Comparison of ENCODE assay signal across 12 cellular contexts in the genomic region with DNA sequence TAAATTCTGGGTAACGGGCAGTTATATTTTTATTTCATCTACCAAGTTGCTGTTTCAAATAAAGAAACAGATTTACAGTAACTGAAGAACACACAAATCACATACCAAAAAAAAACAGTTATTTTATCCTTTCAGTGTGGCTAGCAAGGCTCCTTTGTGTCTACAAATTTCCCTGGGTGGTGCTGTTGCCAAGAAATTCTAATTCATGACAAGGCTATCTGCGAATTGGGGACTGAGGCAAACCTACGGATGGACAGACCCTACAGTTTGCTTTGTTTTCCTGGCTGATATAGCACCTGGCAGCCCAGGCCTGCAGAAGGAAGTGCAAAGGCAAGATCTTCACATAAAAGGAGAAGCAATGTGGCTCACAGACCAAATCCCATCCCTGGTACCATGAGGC. TPM values are rescaled to one million over a fixed set of nuclear protein-coding genes. Genes with fewer than 3 reads are reported as not detected.
A peak's percentile ranks its signal among the peaks of the same experiment; 100 is the strongest.
DNase-seq lines count a peak whose midpoint lies in the region; ATAC-seq and TF ChIP-seq lines count a peak whose summit lies in the region.
"Had no signal": no experiment of that assay in that cellular context is flagged by ENCODE, and none has a peak within 500 bp of the region (broad histone marks: within the 10 kb centered on the region; RNA-seq: fewer than 3 reads in every experiment).

No MANE protein-coding gene starts in this region.

- H3K18ac ChIP-seq in IMR-90 (ENCODE audit: low read depth, low read length), result 0 out of 2 replicates have a peak overlapping the region, but pooled peaks have one; percentile 16

- H2BK120ac ChIP-seq in IMR-90 (ENCODE audit: low read depth, low read length), result 0 out of 2 replicates have a peak overlapping the region, but pooled peaks have one; percentile 49

- H3K9me1 ChIP-seq in IMR-90 (ENCODE audit: insufficient read depth, low read length), result peaks cover 23% of the 10 kb centered on the region

- peak overlapping the region; percentile 5; the same call in 1 of the 2 replicates for H3K9ac ChIP-seq in IMR-90 (ENCODE audit: low read depth, low read length)

- POLR2A ChIA-PET in IMR-90 (lab: Charles Lee; ENCODE audit: unreplicated experiment), result interaction anchor here (1.0 to 9.1 kb wide), 2 partner anchors 94 to 177 kb away, joined by 3 to 153 read pairs; no protein-coding TSS in a partner anchor
- POLR2A ChIA-PET in naive thymus-derived CD4-positive, alpha-beta T cell (lab: Charles Lee), result no interaction called here

- CTCF ChIA-PET in IMR-90 (lab: Yijun Ruan, JAX), result interaction anchor here (1.5 kb wide), 1 partner anchor 41 kb away, joined by 3 read pairs; no protein-coding TSS in a partner anchor
- CTCF ChIA-PET in naive thymus-derived CD4-positive, alpha-beta T cell (lab: Charles Lee), result interaction anchor here (2.0 kb wide), 1 partner anchor 18 kb away, joined by 5 read pairs; no protein-coding TSS in a partner anchor

- H2AFZ ChIP-seq in IMR-90 (replicated peaks; ENCODE audit: low read length, poor library complexity), result no peak overlapping the region

- H4K20me1 ChIP-seq in IMR-90 (ENCODE audit: insufficient read depth, low read length), result peaks cover 69% of the 10 kb centered on the region

- H2AK5ac ChIP-seq in IMR-90 (ENCODE audit: low read depth, low read length), result peak overlapping the region; percentile 76

- peak overlapping the region; percentile 73; the same call in 1 of the 2 replicates for H3K23ac ChIP-seq in IMR-90 (ENCODE audit: low read depth, low read length)

- peaks cover 0 to 2% (median 0%) of the 10 kb centered on the region in 5 donors for H3K27me3 Mint-ChIP-seq in naive thymus-derived CD4-positive, alpha-beta T cell
- H3K27me3 Mint-ChIP-seq: dendritic cell treated with granulocyte-macrophage colony-stimulating factor and Interleukin-4, amounts not matched to agents 40 ng/mL and 50 ng/mL, for 4 days had no signal

- H3K36me3 Mint-ChIP-seq in naive thymus-derived CD4-positive, alpha-beta T cell, result peaks cover 0 to 40% (median 3%) of the 10 kb centered on the region in 5 donors

- peak overlapping the region; percentile 58 for H3K4ac ChIP-seq in IMR-90 (ENCODE audit: low read depth, low read length)

- H3K27ac ChIP-seq in IMR-90 (ENCODE audit: insufficient read depth, low read length), result peak overlapping the region; percentile 28; the same call in 1 of the 2 replicates
- H3K27ac ChIP-seq in naive thymus-derived CD4-positive, alpha-beta T cell (ENCODE audit: low read depth, low read length), result no peak overlapping the region

- no peak overlapping the region for H3K56ac ChIP-seq in IMR-90 (ENCODE audit: extremely low read depth, insufficient read depth, low read length)

- no peak for TF ChIP-seq RAD21 in IMR-90 (IDR thresholded peaks at IDR 0.05; ENCODE audit: low read length)

- peak overlapping the region; percentile 38; the same call in 1 of the 2 replicates for H2BK20ac ChIP-seq in IMR-90 (ENCODE audit: low read depth, low read length)

- TF ChIP-seq POLR2A in IMR-90 (IDR thresholded peaks at IDR 0.05; ENCODE audit: low read depth, low read length), result no peak; the same call in 1 of the 2 replicates

- WGBS in IMR-90 (ENCODE audit: extremely low coverage in 2 of 2, insufficient read length in 1 of 2), 2 experiments, result 86% methylated on average over 1 of the region's 3 CpGs; no CpG with 5 or more reads in 1 of the 2 experiments

- peak overlapping the region in 5 of 9 donors; percentile 27 to 98 (median 59) for H3K27ac Mint-ChIP-seq in naive thymus-derived CD4-positive, alpha-beta T cell
- H3K27ac Mint-ChIP-seq: activated CD8-positive, alpha-beta T cell treated with anti-CD3 and anti-CD28 coated beads, Interleukin-2, amount 10 ng/mL, durations not matched to agents 7 days and 5 days; dendritic cell treated with granulocyte-macrophage colony-stimulating factor and Interleukin-4, amounts not matched to agents 40 ng/mL and 50 ng/mL, for 4 days had no signal

- no peaks in the 10 kb centered on the region for H3K27me3 ChIP-seq in IMR-90 (ENCODE audit: control insufficient read depth, insufficient read depth, low read length)
- no peaks in the 10 kb centered on the region for H3K27me3 ChIP-seq in naive thymus-derived CD4-positive, alpha-beta T cell (ENCODE audit: control insufficient read depth in 2 of 2, insufficient read depth in 2 of 2, low read length in 2 of 2)

- peak overlapping the region; percentile 59 for H3K4me2 ChIP-seq in IMR-90 (ENCODE audit: low read depth, low read length)

- DNase-seq in Ammon's horn (ENCODE audit: low spot score) (peak; percentile 50), IMR-90 (no peak), choroid plexus epithelial cell (ENCODE audit: low read depth) (no peak), NOMO-1 treated with dmso at 0.1 percent for 144 hours (lab: John Stamatoyannopoulos, UW; ENCODE audit: unreplicated experiment) (no peak)
- DNase-seq in naive thymus-derived CD4-positive, alpha-beta T cell, result no peak
- DNase-seq: activated CD8-positive, alpha-beta T cell treated with anti-CD3 and anti-CD28 coated beads, Interleukin-2, amount 10 ng/mL, durations not matched to agents 7 days and 5 days; KBM-7; left colon had no signal

- H3K79me1 ChIP-seq in IMR-90 (ENCODE audit: low read depth in 1 of 2, low read length in 2 of 2), result peaks cover 0 to 68% of the 10 kb centered on the region in 2 experiments; a peak in 3 of 4 replicates

- peaks cover 45 to 74% (median 72%) of the 10 kb centered on the region in 7 donors for H3K4me1 Mint-ChIP-seq in naive thymus-derived CD4-positive, alpha-beta T cell

- ATAC-seq in IMR-90 (ENCODE audit: low read depth), result no peak
- ATAC-seq in naive thymus-derived CD4-positive, alpha-beta T cell, result no peak
- no peak for ATAC-seq in GM21390 (IDR thresholded peaks at IDR 0.05; ENCODE audit: unreplicated experiment)
- no peak for ATAC-seq in GM18861 (IDR thresholded peaks at IDR 0.05; ENCODE audit: unreplicated experiment)
- ATAC-seq in HG02870 (IDR thresholded peaks at IDR 0.05; ENCODE audit: unreplicated experiment), result no peak
- ATAC-seq: activated CD8-positive, alpha-beta T cell treated with anti-CD3 and anti-CD28 coated beads, Interleukin-2, amount 10 ng/mL, durations not matched to agents 7 days and 5 days; left colon had no signal

- no peak overlapping the region; a peak in 1 of 4 replicates for H4K8ac ChIP-seq in IMR-90 (ENCODE audit: low read depth in 2 of 2, low read length in 2 of 2)

- BruUV-seq in IMR-90 (replicated peaks; lab: Mats Ljungman, UMichigan), result no TSS peak

- TF ChIP-seq CTCF in IMR-90 (conservative IDR thresholded peaks at IDR 0.05; ENCODE audit: low read depth, low read length) (no peak), choroid plexus epithelial cell (conservative IDR thresholded peaks at IDR 0.05; ENCODE audit: low read depth, low read length) (no peak)

- H3K4me3 ChIP-seq in IMR-90 (ENCODE audit: insufficient read depth, low read depth, low read length), result no peak overlapping the region
- H3K4me3 ChIP-seq in choroid plexus epithelial cell (ENCODE audit: low read depth, low read length), result peak overlapping the region; percentile 4
- no peak overlapping the region for H3K4me3 ChIP-seq in naive thymus-derived CD4-positive, alpha-beta T cell (ENCODE audit: low read length)

- H2BK15ac ChIP-seq in IMR-90 (ENCODE audit: low read depth, low read length), result peak overlapping the region; percentile 39; the same call in 1 of the 3 replicates

- dilution Hi-C loops in IMR-90 (cut with HindIII; ENCODE audit: low sequenced_read_pairs, unreplicated experiment), result no loop called here

- H3K36me3 ChIP-seq in IMR-90 (ENCODE audit: control insufficient read depth, insufficient read depth, low read length), result no peaks in the 10 kb centered on the region
- no peaks in the 10 kb centered on the region for H3K36me3 ChIP-seq in naive thymus-derived CD4-positive, alpha-beta T cell (ENCODE audit: control insufficient read depth in 2 of 3, insufficient read depth in 3 of 3, low read length in 3 of 3)

- H2BK5ac ChIP-seq in IMR-90 (ENCODE audit: low read depth, low read length, poor library complexity, severe bottlenecking), result peak overlapping the region; percentile 35

- no peaks in the 10 kb centered on the region for H3K9me3 ChIP-seq in IMR-90 (ENCODE audit: control insufficient read depth, insufficient read depth, low read length)
- no peaks in the 10 kb centered on the region for H3K9me3 ChIP-seq in naive thymus-derived CD4-positive, alpha-beta T cell (ENCODE audit: control insufficient read depth in 2 of 3, low read length in 3 of 3)

- H2AK9ac ChIP-seq in IMR-90 (replicated peaks; ENCODE audit: low read depth, low read length, poor library complexity), result peak overlapping the region; percentile 43

- in situ Hi-C loops in IMR-90 (cut with MboI; ENCODE audit: low sequenced_read_pairs), result loop anchor here (5.0 to 25.0 kb wide), 3 partner anchors 176 to 551 kb away; a partner anchor contains a TSS

- peak overlapping the region; percentile 77; the same call in 1 of the 2 replicates for H3K14ac ChIP-seq in IMR-90 (replicated peaks; ENCODE audit: low read depth, low read length)

- no peak overlapping the region for H4K5ac ChIP-seq in IMR-90 (ENCODE audit: low read depth, low read length)

- intact Hi-C loops in IMR-90 (cut with micrococcal nuclease), result loop anchor here (2.0 to 5.0 kb wide), 2 partner anchors 38 to 456 kb away; no protein-coding TSS in a partner anchor
- intact Hi-C loops in naive thymus-derived CD4-positive, alpha-beta T cell (cut with micrococcal nuclease), result loop anchor here (10.0 kb wide), 4 partner anchors 46 to 1094 kb away; a partner anchor contains a TSS

- H4K91ac ChIP-seq in IMR-90 (ENCODE audit: insufficient read depth, low read depth, low read length), result peak overlapping the region; percentile 50; the same call in 1 of the 2 replicates

- H3K9me3 Mint-ChIP-seq in naive thymus-derived CD4-positive, alpha-beta T cell, result no peaks in the 10 kb centered on the region
- H3K9me3 Mint-ChIP-seq: dendritic cell treated with granulocyte-macrophage colony-stimulating factor and Interleukin-4, amounts not matched to agents 40 ng/mL and 50 ng/mL, for 4 days had no signal

- peak overlapping the region in 7 of 10 donors; percentile 8 to 97 (median 35) for H3K4me3 Mint-ChIP-seq in naive thymus-derived CD4-positive, alpha-beta T cell
- H3K4me3 Mint-ChIP-seq: activated CD8-positive, alpha-beta T cell treated with anti-CD3 and anti-CD28 coated beads, Interleukin-2, amount 10 ng/mL, durations not matched to agents 7 days and 5 days; dendritic cell treated with granulocyte-macrophage colony-stimulating factor and Interleukin-4, amounts not matched to agents 40 ng/mL and 50 ng/mL, for 4 days had no signal

- H3K4me1 ChIP-seq in IMR-90 (ENCODE audit: control insufficient read depth, insufficient read depth, low read length), result peaks cover 19% of the 10 kb centered on the region
- H3K4me1 ChIP-seq in naive thymus-derived CD4-positive, alpha-beta T cell (ENCODE audit: control insufficient read depth in 2 of 2, insufficient read depth in 2 of 2, low read length in 2 of 2), result peaks cover 0 to 30% of the 10 kb centered on the region in 2 donors

TF ChIP-seq in IMR-90, 13 proteins besides CTCF, POLR2A, EP300 and RAD21 (continues in another document):
- no peak for TF ChIP-seq RCOR1 (IDR thresholded peaks at IDR 0.05; ENCODE audit: insufficient replicate concordance, low read length)

RNA-seq across cellular contexts. Expression of a gene that starts 4.5 kb away (rescaled TPM):
- 25.3 and 28.5 TPM in 2 replicates for total RNA-seq in IMR-90 (2012; rRNA removed)
- 23.1 and 24.1 TPM in 2 replicates for polyA plus RNA-seq in IMR-90 (2012; rRNA removed)
- 5.1 and 8.5 TPM in 2 replicates for polyA plus RNA-seq in IMR-90 (2012; cell fraction: cytosol; rRNA removed)
- 33.0 and 75.4 TPM in 2 replicates for polyA plus RNA-seq in IMR-90 (2012; cell fraction: nucleus; rRNA removed; ENCODE audit: low replicate concordance)
- total RNA-seq in naive thymus-derived CD4-positive, alpha-beta T cell, result 10 to 100 TPM; 25.4 to 93.3 (median 78.0) TPM
- polyA plus RNA-seq in naive thymus-derived CD4-positive, alpha-beta T cell, result 10 to 100 TPM; 18.7 to 23.1 TPM
